1 cellular context compared by ENCODE assay signal in genomic region chr10:21490028-21490427, GRCh38.
TF ChIP-seq lines count a peak whose summit lies in the region.

No MANE protein-coding gene starts in this region.

TF ChIP-seq in K562, 482 proteins besides CTCF, POLR2A, EP300 and RAD21:
- peak; percentile 92 for TF ChIP-seq CUX1 (CRISPR knock-in tag; IDR thresholded peaks at IDR 0.05)
- no peak for TF ChIP-seq KLF16 (IDR thresholded peaks at IDR 0.05)
